In genomic region chr5:140107312-140108092, GRCh38 we compare ENCODE assay signal across 8 cellular contexts. TPM values are rescaled to one million over a fixed set of nuclear protein-coding genes. Genes with fewer than 3 reads are reported as not detected.
DNase-seq lines count a peak whose midpoint lies in the region; ATAC-seq and TF ChIP-seq lines count a peak whose summit lies in the region.

No MANE protein-coding gene starts in this region.

- H2AFZ ChIP-seq in MM.1S (ENCODE audit: low read length) = peak overlapping the region; percentile 95

- no peak for TF ChIP-seq POLR2A in testis (IDR thresholded peaks at IDR 0.05)

- H3K27ac ChIP-seq in MM.1S (ENCODE audit: low read length) = peak overlapping the region; percentile 90
- H3K27ac ChIP-seq in testis = peak overlapping the region; percentile 97 to 98

- H3K4me3 ChIP-seq in MM.1S (ENCODE audit: low read length) (peak overlapping the region; percentile 95), testis (peak overlapping the region; percentile 76 to 87)

- H3K9me3 ChIP-seq in MM.1S (replicated peaks; ENCODE audit: insufficient read depth, low read length) (no peaks in the 10 kb centered on the region), testis (no peaks in the 10 kb centered on the region)

- H3F3A ChIP-seq in MM.1S (ENCODE audit: insufficient read depth, low read length) = peaks cover 14% of the 10 kb centered on the region

- H3K9ac ChIP-seq in MM.1S (ENCODE audit: low read length) = peak overlapping the region; percentile 87

- peaks cover 43% of the 10 kb centered on the region for H3K79me2 ChIP-seq in MM.1S (ENCODE audit: low read length)

- intact Hi-C loops in testis (cut with DNase I; ENCODE audit: low total_unique reads) = no loop called here

- peak; percentile 83 for DNase-seq in GM04504 (ENCODE audit: low read depth)
- peak; percentile 96 for DNase-seq in HCEC 1CT
- peak; percentile 95 for DNase-seq in MM.1S
- peak; percentile 92 for DNase-seq in SK-MEL-5 (ENCODE audit: low read depth, low spot score)
- DNase-seq in activated naive CD4-positive, alpha-beta T cell treated with anti-CD3 and anti-CD28 coated beads, Interleukin-2, amount 50 U/mL, for 16 hours = peak; percentile 93
- DNase-seq in globus pallidus (ENCODE audit: low spot score) = peak; percentile 89
- DNase-seq in omental fat pad (ENCODE audit: low spot score) = no peak
- DNase-seq in testis = peak; percentile 95

- H3K36me3 ChIP-seq in MM.1S (replicated peaks; ENCODE audit: insufficient read depth, low read length) (no peaks in the 10 kb centered on the region), testis (ENCODE audit: low read depth, missing control alignments) (no peaks in the 10 kb centered on the region)

- in situ Hi-C loops in SK-MEL-5 (cut with HindIII; ENCODE audit: low pct_unique_long_range_greater_than_20kb, low sequenced_read_pairs) = no loop called here

- WGBS in testis, 2 donors = 0% methylated on average over 13 to 87 of the region's 88 CpGs

- H3K4me1 ChIP-seq in MM.1S (ENCODE audit: low read length) (peaks cover 11% of the 10 kb centered on the region), testis (peaks cover 30% of the 10 kb centered on the region)

- ATAC-seq in omental fat pad (ENCODE audit: low FRiP score) = peak; percentile 95

- no peaks in the 10 kb centered on the region for H3K9me2 ChIP-seq in MM.1S (replicated peaks; ENCODE audit: insufficient read depth, low read length)

- H3K27me3 ChIP-seq in MM.1S (replicated peaks; ENCODE audit: insufficient read depth, low read length) = no peaks in the 10 kb centered on the region
- no peaks in the 10 kb centered on the region for H3K27me3 ChIP-seq in testis

- H4K20me1 ChIP-seq in MM.1S (ENCODE audit: insufficient read depth, low read length) = no peaks in the 10 kb centered on the region

- peak; percentile 14; the same call in 1 of the 2 replicates for TF ChIP-seq CTCF in MM.1S (IDR thresholded peaks at IDR 0.05; ENCODE audit: low read length)
- no peak for TF ChIP-seq CTCF in omental fat pad (IDR thresholded peaks at IDR 0.05)
- peak in 1 of 3 experiments; percentile 31 for TF ChIP-seq CTCF in testis (IDR thresholded peaks at IDR 0.05)

- peak overlapping the region; percentile 96 for H3K4me2 ChIP-seq in MM.1S (ENCODE audit: low read depth, low read length)

RNA-seq across cellular contexts. Expression of gene PURA, which starts 6.4 kb away (rescaled TPM):
- 8.0 and 9.6 TPM in 2 replicates for total RNA-seq in SK-MEL-5 (2014; rRNA removed; shearing (Covaris generic))
- polyA plus RNA-seq in SK-MEL-5 (2015; cell fraction: cytosol; rRNA removed) = 4.6 and 5.4 TPM in 2 replicates
- polyA plus RNA-seq in SK-MEL-5 (2015; cell fraction: nucleus; rRNA removed) = 9.4 and 9.8 TPM in 2 replicates
- total RNA-seq in omental fat pad (10 to 100 TPM; 16.9 to 31.8 (median 24.3) TPM), testis (10 to 100 TPM; 22.9 to 26.9 TPM)
- 9.3 TPM for polyA plus RNA-seq in testis (ENCODE audit: insufficient read depth, low read depth, low replicate concordance)

RNA-seq across cellular contexts. Expression of gene IGIP, which starts 18.2 kb away (rescaled TPM):
- 1.9 and 2.0 TPM in 2 replicates for total RNA-seq in SK-MEL-5 (2014; rRNA removed; shearing (Covaris generic))
- polyA plus RNA-seq in SK-MEL-5 (2015; cell fraction: cytosol; rRNA removed) = 1.5 and 1.6 TPM in 2 replicates
- 13.3 and 14.3 TPM in 2 replicates for polyA plus RNA-seq in SK-MEL-5 (2015; cell fraction: nucleus; rRNA removed)
- total RNA-seq in omental fat pad (10 to 100 TPM in 3 of 4 donors, 1 to 10 TPM in 1; 8.4 to 21.3 (median 16.8) TPM), testis (10 to 100 TPM; 11.1 to 12.1 TPM)
- polyA plus RNA-seq in testis (ENCODE audit: insufficient read depth, low read depth, low replicate concordance) = 7.1 TPM
